In genomic region chr13:21058361-21058760, GRCh38 we compare ENCODE assay signal across 15 cellular contexts. TPM values are rescaled to one million over a fixed set of nuclear protein-coding genes. Genes with fewer than 3 reads are reported as not detected.
A peak's percentile ranks its signal among the peaks of the same experiment; 100 is the strongest.
DNase-seq lines count a peak whose midpoint lies in the region; ATAC-seq, FAIRE-seq and TF ChIP-seq lines count a peak whose summit lies in the region.
"Had no signal": no experiment of that assay in that cellular context is flagged by ENCODE, and none has a peak within 500 bp of the region (broad histone marks: within the 10 kb centered on the region; RNA-seq: fewer than 3 reads in every experiment).

No MANE protein-coding gene starts in this region.

- CTCF ChIA-PET in PC-3 (lab: Charles Lee) (interaction anchor here (0.6 to 1.2 kb wide), 2 partner anchors 24 to 122 kb away, joined by 3 read pairs; no protein-coding TSS in a partner anchor), endothelial cell of umbilical vein (lab: Charles Lee) (interaction anchor here (0.6 to 4.3 kb wide), 11 partner anchors 9 to 115 kb away, joined by 3 to 22 read pairs (median 3); no protein-coding TSS in a partner anchor), RWPE1 (lab: Yijun Ruan, JAX) (no interaction called here)

- H3K9ac ChIP-seq in PC-3 (ENCODE audit: low read length) (no peak overlapping the region), endothelial cell of umbilical vein (replicated peaks; ENCODE audit: extremely low read depth, insufficient read depth, low read length) (peak overlapping the region; percentile 64)

- WGBS in psoas muscle, 3 donors, result 31 to 44% (median 39%) methylated on average over 2 of the region's 2 CpGs
- 17 to 35% methylated on average over 2 of the region's 2 CpGs for WGBS in testis, 2 donors

- BruUV-seq in PC-3 (replicated peaks; lab: Mats Ljungman, UMichigan) (no TSS peak), endothelial cell of umbilical vein (replicated peaks; lab: Mats Ljungman, UMichigan) (no TSS peak)

- H3K9me3 ChIP-seq in PC-3 (ENCODE audit: low read length), result no peaks in the 10 kb centered on the region
- H3K9me3 ChIP-seq in endothelial cell of umbilical vein (replicated peaks; ENCODE audit: control insufficient read depth, insufficient read depth, low read length), result no peaks in the 10 kb centered on the region
- no peaks in the 10 kb centered on the region for H3K9me3 ChIP-seq in psoas muscle
- no peaks in the 10 kb centered on the region for H3K9me3 ChIP-seq in testis
- H3K9me3 ChIP-seq: pancreas had no signal

- H3K27ac ChIP-seq in PC-3 (ENCODE audit: low read length) (no peak overlapping the region), endothelial cell of umbilical vein (ENCODE audit: insufficient read depth, low read depth, low read length) (peak overlapping the region; percentile 26), psoas muscle (peak overlapping the region; percentile 72), testis (no peak overlapping the region), RWPE1 (no peak overlapping the region)
- H3K27ac ChIP-seq: HL-60, pancreas had no signal

- no peaks in the 10 kb centered on the region for H3K36me3 ChIP-seq in PC-3 (ENCODE audit: low read depth, low read length)
- peaks cover 0 to 2% of the 10 kb centered on the region in 2 experiments for H3K36me3 ChIP-seq in endothelial cell of umbilical vein (ENCODE audit: control insufficient read depth in 2 of 2, extremely low read depth in 1 of 2, insufficient read depth in 2 of 2, low read length in 2 of 2)
- peaks cover 0 to 4% of the 10 kb centered on the region in 2 donors for H3K36me3 ChIP-seq in psoas muscle (ENCODE audit: insufficient read depth in 1 of 2, low read depth in 1 of 2)
- no peaks in the 10 kb centered on the region for H3K36me3 ChIP-seq in testis (ENCODE audit: low read depth, missing control alignments)
- H3K36me3 ChIP-seq: pancreas had no signal

- TF ChIP-seq POLR2A in endothelial cell of umbilical vein (IDR thresholded peaks at IDR 0.05; ENCODE audit: low read depth, low read length), result no peak
- TF ChIP-seq POLR2A in testis (IDR thresholded peaks at IDR 0.05), result no peak

- ATAC-seq in PC-3 (peak; percentile 16), psoas muscle (no peak), HG03108 (IDR thresholded peaks at IDR 0.05; ENCODE audit: unreplicated experiment) (no peak), GM21447 (IDR thresholded peaks at IDR 0.05; ENCODE audit: unreplicated experiment) (no peak)
- ATAC-seq: pancreas had no signal

- no peak for TF ChIP-seq CTCF in PC-3 (conservative IDR thresholded peaks at IDR 0.05; ENCODE audit: low read depth, low read length)
- no peak for TF ChIP-seq CTCF in endothelial cell of umbilical vein (IDR thresholded peaks at IDR 0.05; ENCODE audit: extremely low read depth in 1 of 2, insufficient read depth in 1 of 2, low read depth in 1 of 2, low read length in 2 of 2)
- TF ChIP-seq CTCF in psoas muscle (IDR thresholded peaks at IDR 0.05), result no peak
- TF ChIP-seq CTCF in testis (IDR thresholded peaks at IDR 0.05), result no peak
- TF ChIP-seq CTCF in RWPE1 (conservative IDR thresholded peaks at IDR 0.05; ENCODE audit: low read depth), result no peak

- H2AFZ ChIP-seq in PC-3 (ENCODE audit: low read length) (no peak overlapping the region), endothelial cell of umbilical vein (ENCODE audit: low read depth, low read length) (no peak overlapping the region)

- H3K4me3 ChIP-seq in PC-3 (ENCODE audit: low read length), result peak overlapping the region; percentile 96
- peak overlapping the region in 2 of 3 experiments; percentile 46 to 97 for H3K4me3 ChIP-seq in endothelial cell of umbilical vein (replicated peaks in 1 of 3; ENCODE audit: insufficient read depth in 1 of 3, low read depth in 1 of 3, low read length in 3 of 3)
- H3K4me3 ChIP-seq in psoas muscle, result no peak overlapping the region
- no peak overlapping the region for H3K4me3 ChIP-seq in testis
- H3K4me3 ChIP-seq: pancreas had no signal

- intact Hi-C loops in PC-3 (cut with micrococcal nuclease), result loop anchor here (1.0 kb wide), 1 partner anchor 23 kb away; no protein-coding TSS in a partner anchor
- intact Hi-C loops in endothelial cell of umbilical vein (cut with micrococcal nuclease), result loop anchor here (2.0 kb wide), 1 partner anchor 14 kb away; no protein-coding TSS in a partner anchor
- intact Hi-C loops in psoas muscle (cut with DNase I), result loop anchor here (5.0 kb wide), 3 partner anchors 36 to 66 kb away; no protein-coding TSS in a partner anchor
- intact Hi-C loops in testis (cut with DNase I; ENCODE audit: low total_unique reads), result no loop called here

- H4K20me1 ChIP-seq in PC-3 (ENCODE audit: low read length) (peaks cover 42% of the 10 kb centered on the region), endothelial cell of umbilical vein (replicated peaks; ENCODE audit: control insufficient read depth, extremely low read depth, insufficient read depth, low read length) (peaks cover 18% of the 10 kb centered on the region)

- no peaks in the 10 kb centered on the region for H3K9me1 ChIP-seq in endothelial cell of umbilical vein (replicated peaks; ENCODE audit: control insufficient read depth, extremely low read depth, insufficient read depth, low read length)

- H3K79me2 ChIP-seq in PC-3 (ENCODE audit: low read length), result peaks cover 73% of the 10 kb centered on the region
- peaks cover 78% of the 10 kb centered on the region for H3K79me2 ChIP-seq in endothelial cell of umbilical vein (ENCODE audit: control insufficient read depth, insufficient read depth, low read length)

- DNase-seq in EL (peak; percentile 55), PC-3 (peak; percentile 58), endothelial cell of umbilical vein (ENCODE audit: low read depth, low spot score) (peak; percentile 69), psoas muscle (no peak), testis (no peak), RWPE1 (ENCODE audit: low spot score) (no peak)
- DNase-seq: activated CD4-positive, alpha-beta T cell treated with anti-CD3 and anti-CD28 coated beads for 1 hour; DMS79; NCI-H446 treated with DMSO at 0.1 percent for 48 hours; pancreas; SHP77 treated with DMSO at 0.1 percent for 48 hours; stimulated activated CD4-positive, alpha-beta T cell treated with anti-CD3 and anti-CD28 coated beads, Interleukin-4, amount 100 ng/mL, for 1 hour had no signal

- dilution Hi-C loops in endothelial cell of umbilical vein (cut with MboI; ENCODE audit: extremely low pct_ligation_motif_present, low sequenced_read_pairs), result no loop called here

- POLR2A ChIA-PET in PC-3 (lab: Charles Lee; ENCODE audit: unreplicated experiment) (interaction anchor here (0.8 kb wide), 3 partner anchors 25 to 194 kb away, joined by 3 to 4 read pairs (median 3); partner anchors contain the start of genes MRPL57 and SKA3), endothelial cell of umbilical vein (lab: Charles Lee) (interaction anchor here (0.7 to 1.1 kb wide), 4 partner anchors 16 to 117 kb away, joined by 3 read pairs; no protein-coding TSS in a partner anchor), RWPE1 (lab: Yijun Ruan, JAX; ENCODE audit: low non-redundant PET) (no interaction called here)

- no peaks in the 10 kb centered on the region for H3F3A ChIP-seq in PC-3 (ENCODE audit: low read length, unreplicated experiment)

- no peaks in the 10 kb centered on the region for H3K9me2 ChIP-seq in PC-3 (replicated peaks; ENCODE audit: low read length)

- H3K4me2 ChIP-seq in PC-3 (ENCODE audit: low read length) (peak overlapping the region; percentile 99), endothelial cell of umbilical vein (ENCODE audit: insufficient read depth, low read length) (peak overlapping the region; percentile 99)

- H3K4me1 ChIP-seq in PC-3 (ENCODE audit: insufficient read depth, low read length) (peaks cover 18% of the 10 kb centered on the region), endothelial cell of umbilical vein (ENCODE audit: control insufficient read depth, extremely low read depth, insufficient read depth, low read length) (peaks cover 63% of the 10 kb centered on the region), psoas muscle (peaks cover 68% of the 10 kb centered on the region), testis (no peaks in the 10 kb centered on the region)

- H3K27me3 ChIP-seq in PC-3 (ENCODE audit: low read length) (no peaks in the 10 kb centered on the region), endothelial cell of umbilical vein (ENCODE audit: control insufficient read depth in 2 of 2, insufficient read depth in 2 of 2, low read length in 2 of 2) (no peaks in the 10 kb centered on the region), psoas muscle (ENCODE audit: insufficient read depth in 3 of 3, low read length in 2 of 3) (no peaks in the 10 kb centered on the region), testis (no peaks in the 10 kb centered on the region)
- H3K27me3 ChIP-seq: pancreas had no signal

- no peak for FAIRE-seq in endothelial cell of umbilical vein (lab: Jason Lieb, UNC)
- FAIRE-seq: pancreas had no signal

TF ChIP-seq in endothelial cell of umbilical vein, 7 proteins besides CTCF, POLR2A, EP300 and RAD21:
- TF ChIP-seq GATA2 (IDR thresholded peaks at IDR 0.05; ENCODE audit: insufficient read depth, insufficient read length, low read depth, low read length) (no peak), EZH2 (IDR thresholded peaks at IDR 0.05; ENCODE audit: borderline replicate concordance, low read depth, low read length, severe bottlenecking) (no peak), MAX (IDR thresholded peaks at IDR 0.05; ENCODE audit: insufficient read depth, insufficient read length) (no peak), FOS (IDR thresholded peaks at IDR 0.05; ENCODE audit: borderline replicate concordance, insufficient read depth, low read length) (no peak), MYC (IDR thresholded peaks at IDR 0.05; ENCODE audit: low read depth, low read length) (no peak), JUN (IDR thresholded peaks at IDR 0.05; ENCODE audit: borderline replicate concordance, insufficient read depth, insufficient read length, low read depth) (no peak), POLR2AphosphoS5 (IDR thresholded peaks at IDR 0.05; ENCODE audit: insufficient read depth, low read depth, low read length) (no peak)

RNA-seq across cellular contexts. Expression of gene LATS2, which starts 3.0 kb away (rescaled TPM):
- total RNA-seq in PC-3 (2014; rRNA removed), result 11.0 and 11.1 TPM in 2 replicates
- total RNA-seq in endothelial cell of umbilical vein, result 65.7 and 67.6 TPM in 2 replicates
- polyA plus RNA-seq in endothelial cell of umbilical vein, result 25.4 and 33.5 TPM in 2 replicates
- 27.0 and 33.0 TPM in 2 replicates for polyA plus RNA-seq in endothelial cell of umbilical vein (2011; cell fraction: cytosol; rRNA removed)
- polyA plus RNA-seq in endothelial cell of umbilical vein (2011; cell fraction: nucleus; rRNA removed), result 42.0 and 42.2 TPM in 2 replicates
- polyA plus RNA-seq in endothelial cell of umbilical vein (2012), result 48.9 and 49.6 TPM in 2 replicates
- 44.9 and 45.7 TPM in 2 replicates for polyA minus RNA-seq in endothelial cell of umbilical vein
- 17.7 TPM for polyA minus RNA-seq in endothelial cell of umbilical vein (2011; cell fraction: cytosol; rRNA and poly(A)+ RNA removed)
- polyA minus RNA-seq in endothelial cell of umbilical vein (2011; cell fraction: nucleus; rRNA and poly(A)+ RNA removed), result 33.7 and 49.2 TPM in 2 replicates
- 10 to 100 TPM; 23.7 to 27.4 (median 26.1) TPM for total RNA-seq in psoas muscle
- 10 to 100 TPM in 2 of 3 donors, 1 to 10 TPM in 1; 6.0 to 13.9 (median 10.0) TPM for polyA plus RNA-seq in psoas muscle
- total RNA-seq in testis, result 10 to 100 TPM; 36.5 to 40.2 TPM
- 35.6 TPM for polyA plus RNA-seq in testis (ENCODE audit: insufficient read depth, low read depth, low replicate concordance)

Comparison
In these comparisons a context has a peak if more than half of its experiments do, and no peak if none do; other contexts are left out.
1. DNase-seq: peak in EL (single experiment), PC-3 (single experiment) and endothelial cell of umbilical vein (single experiment); none in psoas muscle (0 of 2), testis (single experiment) and RWPE1 (single experiment).
2. H3K27ac ChIP-seq: peak in endothelial cell of umbilical vein (single experiment) and psoas muscle (single experiment); none in PC-3 (single experiment), testis (0 of 2) and RWPE1 (single experiment).
3. H3K4me3 ChIP-seq: peak in PC-3 (single experiment) and endothelial cell of umbilical vein (2 of 3); none in psoas muscle (single experiment) and testis (0 of 2).